In genomic region chr14:51024377-51024776, GRCh38 we compare ENCODE assay signal across 26 cellular contexts.
DNase-seq lines count a peak whose midpoint lies in the region; ATAC-seq and TF ChIP-seq lines count a peak whose summit lies in the region.
"Had no signal": no experiment of that assay in that cellular context is flagged by ENCODE, and none has a peak within 500 bp of the region (broad histone marks: within the 10 kb centered on the region; RNA-seq: fewer than 3 reads in every experiment).

No MANE protein-coding gene starts in this region.

- H3K27me3 Mint-ChIP-seq in chondrocyte (ENCODE audit: low read depth), result no peaks in the 10 kb centered on the region
- H3K27me3 Mint-ChIP-seq: activated naive CD8-positive, alpha-beta T cell; stimulated activated naive CD8-positive, alpha-beta T cell treated with anti-CD3 and anti-CD28 coated beads, Interleukin-15, Interleukin-2, amounts not matched to agents 100 ng/mL and 50 ng/mL, for 24 hours had no signal

- H3K14ac ChIP-seq in mesenchymal stem cell (ENCODE audit: low read length in 2 of 2), result no peak overlapping the region

- H3K18ac ChIP-seq in mesenchymal stem cell (ENCODE audit: low read depth in 1 of 2, low read length in 2 of 2), result no peak overlapping the region

- no peak overlapping the region for H3K4me2 ChIP-seq in mesenchymal stem cell (ENCODE audit: low read length, poor library complexity, severe bottlenecking)
- H3K4me2 ChIP-seq: A549 had no signal

- H3K23ac ChIP-seq in mesenchymal stem cell (ENCODE audit: low read length in 2 of 2), result no peak overlapping the region

- no peak overlapping the region for H4K91ac ChIP-seq in mesenchymal stem cell (ENCODE audit: low read length)

- peaks cover 0 to 3% of the 10 kb centered on the region in 2 experiments for H3K27me3 ChIP-seq in mesenchymal stem cell (ENCODE audit: control insufficient read depth in 1 of 2, insufficient read depth in 1 of 2, low read length in 2 of 2)
- H3K27me3 ChIP-seq in sigmoid colon, result no peaks in the 10 kb centered on the region
- no peaks in the 10 kb centered on the region for H3K27me3 ChIP-seq in SJCRH30
- H3K27me3 ChIP-seq: BE2C, heart left ventricle, SJSA1, spleen, tibial nerve had no signal

- DNase-seq in EH (ENCODE audit: low read depth), result peak; percentile 10
- DNase-seq in chondrocyte (ENCODE audit: low spot score), result no peak
- no peak for DNase-seq in mesenchymal stem cell
- no peak for DNase-seq in sigmoid colon
- DNase-seq in SJCRH30, result no peak
- DNase-seq: activated CD4-positive, alpha-beta T cell treated with anti-CD3 and anti-CD28 coated beads, Interleukin-2, amount 10 ng/mL, durations not matched to agents 24 days and 14 days; activated CD8-positive, alpha-beta memory T cell treated with anti-CD3 and anti-CD28 coated beads, Interleukin-2, amount 10 ng/mL, durations not matched to agents 7 days and 5 days; BE2C; Caco-2; cortex of kidney; heart left ventricle; left ventricle myocardium inferior; NCI-H1417; NK-92 treated with Interleukin-12 subunit alpha and Interleukin-12 subunit beta, amount 100 ng/mL, for 24 hours; retina; spleen; stimulated activated CD4-positive, alpha-beta T cell treated with anti-CD3 and anti-CD28 coated beads, Interleukin-4, amount 100 ng/mL, for 24 hours; T-helper 2 cell had no signal

- no peak overlapping the region for H2BK120ac ChIP-seq in mesenchymal stem cell (ENCODE audit: low read depth, low read length)

- H3K4ac ChIP-seq in mesenchymal stem cell (ENCODE audit: low read depth in 1 of 2, low read length in 2 of 2), result no peak overlapping the region

- peaks cover 3% of the 10 kb centered on the region for H3K36me3 Mint-ChIP-seq in chondrocyte (ENCODE audit: low read depth)
- H3K36me3 Mint-ChIP-seq: activated CD8-positive, alpha-beta memory T cell treated with anti-CD3 and anti-CD28 coated beads, Interleukin-2, amount 10 ng/mL, durations not matched to agents 7 days and 5 days had no signal

- H3K4me1 Mint-ChIP-seq in chondrocyte (ENCODE audit: low read depth), result peaks cover 78% of the 10 kb centered on the region
- H3K4me1 Mint-ChIP-seq: activated CD4-positive, alpha-beta T cell treated with anti-CD3 and anti-CD28 coated beads, Interleukin-2, amount 10 ng/mL, durations not matched to agents 24 days and 14 days; activated CD8-positive, alpha-beta memory T cell treated with anti-CD3 and anti-CD28 coated beads, Interleukin-2, amount 10 ng/mL, durations not matched to agents 7 days and 5 days had no signal

- peak in 1 of 4 donors; percentile 8 for TF ChIP-seq EP300 in sigmoid colon (IDR thresholded peaks at IDR 0.05)

- no peak for ATAC-seq in GM19328 (IDR thresholded peaks at IDR 0.05; ENCODE audit: unreplicated experiment)
- ATAC-seq in GM21576 (IDR thresholded peaks at IDR 0.05; ENCODE audit: unreplicated experiment), result no peak
- ATAC-seq in HG03196 (IDR thresholded peaks at IDR 0.05; ENCODE audit: unreplicated experiment), result no peak
- ATAC-seq: A549; activated CD8-positive, alpha-beta memory T cell treated with anti-CD3 and anti-CD28 coated beads, Interleukin-2, amount 10 ng/mL, durations not matched to agents 7 days and 5 days; heart left ventricle had no signal

- H3K9ac ChIP-seq in mesenchymal stem cell (ENCODE audit: low read length), result no peak overlapping the region

- H2BK12ac ChIP-seq in mesenchymal stem cell (ENCODE audit: low read length in 2 of 2), result no peak overlapping the region

- H3K9me3 ChIP-seq in mesenchymal stem cell (ENCODE audit: control insufficient read depth, low read length) (no peaks in the 10 kb centered on the region), sigmoid colon (no peaks in the 10 kb centered on the region), SJCRH30 (replicated peaks) (no peaks in the 10 kb centered on the region)
- H3K9me3 ChIP-seq: A549, BE2C, Caco-2, heart left ventricle, left ventricle myocardium inferior, SJSA1, spleen, tibial nerve had no signal

- no peak overlapping the region for H2AFZ ChIP-seq in mesenchymal stem cell (ENCODE audit: low read depth, low read length)

- H3K36me3 ChIP-seq in mesenchymal stem cell (ENCODE audit: control insufficient read depth in 1 of 2, insufficient read depth in 2 of 2, low read depth in 1 of 2, low read length in 2 of 2) (no peaks in the 10 kb centered on the region), sigmoid colon (no peaks in the 10 kb centered on the region), SJCRH30 (no peaks in the 10 kb centered on the region)
- H3K36me3 ChIP-seq: heart left ventricle, left ventricle myocardium inferior, SJSA1, spleen, tibial nerve had no signal

- intact Hi-C loops in sigmoid colon (cut with DNase I), result loop anchor here (5.0 kb wide), 1 partner anchor 68 kb away; no protein-coding TSS in a partner anchor

- H3K4me3 ChIP-seq in mesenchymal stem cell (ENCODE audit: insufficient read depth in 1 of 2, low read depth in 1 of 2, low read length in 2 of 2) (no peak overlapping the region), sigmoid colon (no peak overlapping the region), SJCRH30 (no peak overlapping the region)
- H3K4me3 ChIP-seq: A549, heart left ventricle, left ventricle myocardium inferior, SJSA1, spleen, tibial nerve had no signal

- H3K4me3 Mint-ChIP-seq in chondrocyte (ENCODE audit: unreplicated experiment), result no peak overlapping the region
- H3K4me3 Mint-ChIP-seq: activated CD4-positive, alpha-beta T cell treated with anti-CD3 and anti-CD28 coated beads, Interleukin-2, amount 10 ng/mL, durations not matched to agents 24 days and 14 days; activated CD8-positive, alpha-beta memory T cell treated with anti-CD3 and anti-CD28 coated beads, Interleukin-2, amount 10 ng/mL, durations not matched to agents 7 days and 5 days; activated naive CD8-positive, alpha-beta T cell; stimulated activated naive CD8-positive, alpha-beta T cell treated with anti-CD3 and anti-CD28 coated beads, Interleukin-15, Interleukin-2, amounts not matched to agents 100 ng/mL and 50 ng/mL, for 24 hours had no signal

- H4K8ac ChIP-seq in mesenchymal stem cell (ENCODE audit: low read length), result no peak overlapping the region

- no peak for TF ChIP-seq POLR2A in sigmoid colon (IDR thresholded peaks at IDR 0.05)

- TF ChIP-seq CTCF in chondrocyte (IDR thresholded peaks at IDR 0.05) (no peak), sigmoid colon (IDR thresholded peaks at IDR 0.05) (no peak)

- H2AK5ac ChIP-seq in mesenchymal stem cell (ENCODE audit: low read length, severe bottlenecking), result no peak overlapping the region

- no peak overlapping the region for H2BK5ac ChIP-seq in mesenchymal stem cell (ENCODE audit: low read depth, low read length, poor library complexity, severe bottlenecking)

- H3K9me3 Mint-ChIP-seq in chondrocyte (ENCODE audit: low read depth), result no peaks in the 10 kb centered on the region
- H3K9me3 Mint-ChIP-seq: activated CD4-positive, alpha-beta T cell treated with anti-CD3 and anti-CD28 coated beads, Interleukin-2, amount 10 ng/mL, durations not matched to agents 24 days and 14 days; stimulated activated naive CD8-positive, alpha-beta T cell treated with anti-CD3 and anti-CD28 coated beads, Interleukin-15, Interleukin-2, amounts not matched to agents 100 ng/mL and 50 ng/mL, for 24 hours had no signal

- H3K27ac Mint-ChIP-seq in chondrocyte (ENCODE audit: unreplicated experiment), result peak overlapping the region; percentile 70
- H3K27ac Mint-ChIP-seq: activated CD4-positive, alpha-beta T cell treated with anti-CD3 and anti-CD28 coated beads, Interleukin-2, amount 10 ng/mL, durations not matched to agents 24 days and 14 days; activated CD8-positive, alpha-beta memory T cell treated with anti-CD3 and anti-CD28 coated beads, Interleukin-2, amount 10 ng/mL, durations not matched to agents 7 days and 5 days; activated naive CD8-positive, alpha-beta T cell; stimulated activated naive CD8-positive, alpha-beta T cell treated with anti-CD3 and anti-CD28 coated beads, Interleukin-15, Interleukin-2, amounts not matched to agents 100 ng/mL and 50 ng/mL, for 24 hours had no signal

- H3K79me1 ChIP-seq in mesenchymal stem cell (replicated peaks; ENCODE audit: low read length, poor library complexity, severe bottlenecking), result no peaks in the 10 kb centered on the region

- H2BK15ac ChIP-seq in mesenchymal stem cell (ENCODE audit: low read depth, poor library complexity, severe bottlenecking), result no peak overlapping the region

- H3K27ac ChIP-seq in mesenchymal stem cell (ENCODE audit: low read length, poor library complexity, severe bottlenecking) (peak overlapping the region; percentile 68), sigmoid colon (peak overlapping the region in 3 of 4 donors; percentile 62 to 78 (median 75)), SJCRH30 (no peak overlapping the region)
- H3K27ac ChIP-seq: A549, left ventricle myocardium inferior, SJSA1, spleen had no signal

- H3K4me1 ChIP-seq in mesenchymal stem cell (ENCODE audit: control insufficient read depth, insufficient read depth, low read depth, low read length) (peaks cover 10% of the 10 kb centered on the region), sigmoid colon (peaks cover 0 to 68% (median 52%) of the 10 kb centered on the region in 4 donors), SJCRH30 (peaks cover 9% of the 10 kb centered on the region)
- H3K4me1 ChIP-seq: A549, Caco-2, left ventricle myocardium inferior, SJSA1, spleen had no signal
